8 cellular contexts compared by ENCODE assay signal in genomic region chr21:41816583-41817165, GRCh38. TPM values are rescaled to one million over a fixed set of nuclear protein-coding genes. Genes with fewer than 3 reads are reported as not detected.
DNase-seq lines count a peak whose midpoint lies in the region; ATAC-seq, FAIRE-seq and TF ChIP-seq lines count a peak whose summit lies in the region.

No MANE protein-coding gene starts in this region.

- in situ Hi-C loops in HAP-1 (cut with MboI; ENCODE audit: low sequenced_read_pairs), result no loop called here

- TF ChIP-seq POLR2A in endothelial cell of umbilical vein (IDR thresholded peaks at IDR 0.05; ENCODE audit: low read depth, low read length), result no peak

- BruUV-seq in endothelial cell of umbilical vein (replicated peaks; lab: Mats Ljungman, UMichigan), result no TSS peak

- H4K20me1 ChIP-seq in endothelial cell of umbilical vein (replicated peaks; ENCODE audit: control insufficient read depth, extremely low read depth, insufficient read depth, low read length), result no peaks in the 10 kb centered on the region

- H3K4me1 ChIP-seq in HAP-1, result no peaks in the 10 kb centered on the region
- no peaks in the 10 kb centered on the region for H3K4me1 ChIP-seq in endothelial cell of umbilical vein (ENCODE audit: control insufficient read depth, extremely low read depth, insufficient read depth, low read length)

- no peak overlapping the region for H2AFZ ChIP-seq in endothelial cell of umbilical vein (ENCODE audit: low read depth, low read length)

- H3K27me3 ChIP-seq in HAP-1 (ENCODE audit: low read depth) (no peaks in the 10 kb centered on the region), endothelial cell of umbilical vein (ENCODE audit: control insufficient read depth in 2 of 2, insufficient read depth in 2 of 2, low read length in 2 of 2) (no peaks in the 10 kb centered on the region)

- H3K9me1 ChIP-seq in endothelial cell of umbilical vein (replicated peaks; ENCODE audit: control insufficient read depth, extremely low read depth, insufficient read depth, low read length), result no peaks in the 10 kb centered on the region

- dilution Hi-C loops in endothelial cell of umbilical vein (cut with MboI; ENCODE audit: extremely low pct_ligation_motif_present, low sequenced_read_pairs), result no loop called here

- H3K27ac ChIP-seq in endothelial cell of umbilical vein (ENCODE audit: insufficient read depth, low read depth, low read length), result no peak overlapping the region

- CTCF ChIA-PET in endothelial cell of umbilical vein (lab: Charles Lee), result interaction anchor here (0.6 to 2.7 kb wide), 60 partner anchors 8 to 534 kb away, joined by 3 to 120 read pairs (median 4); partner anchors contain the start of gene PRDM15

- H3K9me3 ChIP-seq in HAP-1 (no peaks in the 10 kb centered on the region), endothelial cell of umbilical vein (replicated peaks; ENCODE audit: control insufficient read depth, insufficient read depth, low read length) (no peaks in the 10 kb centered on the region)

- H3K36me3 ChIP-seq in HAP-1 (replicated peaks) (no peaks in the 10 kb centered on the region), endothelial cell of umbilical vein (ENCODE audit: control insufficient read depth in 2 of 2, extremely low read depth in 1 of 2, insufficient read depth in 2 of 2, low read length in 2 of 2) (peaks cover 4 to 5% of the 10 kb centered on the region in 2 experiments)

- DNase-seq in D721Med (ENCODE audit: insufficient read length, low spot score) (peak; percentile 54), HAP-1 (ENCODE audit: low spot score in 2 of 2) (peak; percentile 6 to 69), NCI-H69 (lab: John Stamatoyannopoulos, UW) (peak; percentile 55), endothelial cell of umbilical vein (ENCODE audit: low read depth, low spot score) (peak; percentile 54), mucosa of gallbladder (ENCODE audit: low spot score) (peak; percentile 48)
- peak; percentile 18 to 33 (median 22) for DNase-seq in activated CD8-positive, alpha-beta memory T cell treated with anti-CD3 and anti-CD28 coated beads for 48 hours (ENCODE audit: low read depth in 2 of 3, low spot score in 2 of 3)
- DNase-seq in stimulated activated CD8-positive, alpha-beta memory T cell treated with anti-CD3 and anti-CD28 coated beads, Interleukin-7, amount 100 ng/mL, for 1 hour (ENCODE audit: low read depth in 2 of 2), result peak; percentile 14 to 15

- POLR2A ChIA-PET in endothelial cell of umbilical vein (lab: Charles Lee), result interaction anchor here (0.6 kb wide), 1 partner anchor 114 kb away, joined by 3 read pairs; no protein-coding TSS in a partner anchor

- intact Hi-C loops in endothelial cell of umbilical vein (cut with micrococcal nuclease), result loop anchor here (1.0 to 5.0 kb wide), 6 partner anchors 116 to 534 kb away; partner anchors contain the start of gene ZBTB21

- ATAC-seq in HG03108 (IDR thresholded peaks at IDR 0.05; ENCODE audit: unreplicated experiment), result no peak

- FAIRE-seq in D721Med (lab: Jason Lieb, UNC) (no peak), endothelial cell of umbilical vein (lab: Jason Lieb, UNC) (peak; percentile 72)

- no peak overlapping the region for H3K9ac ChIP-seq in endothelial cell of umbilical vein (replicated peaks; ENCODE audit: extremely low read depth, insufficient read depth, low read length)

- H3K4me3 ChIP-seq in HAP-1 (no peak overlapping the region), endothelial cell of umbilical vein (replicated peaks in 1 of 3; ENCODE audit: insufficient read depth in 1 of 3, low read depth in 1 of 3, low read length in 3 of 3) (no peak overlapping the region)

- H3K4me2 ChIP-seq in endothelial cell of umbilical vein (ENCODE audit: insufficient read depth, low read length), result no peak overlapping the region

- TF ChIP-seq CTCF in D721Med (IDR thresholded peaks at IDR 0.05; ENCODE audit: insufficient read depth, missing control alignments) (peak; percentile 65), endothelial cell of umbilical vein (IDR thresholded peaks at IDR 0.05; ENCODE audit: extremely low read depth in 1 of 2, insufficient read depth in 1 of 2, low read depth in 1 of 2, low read length in 2 of 2) (peak; percentile 82 to 90)

- H3K79me2 ChIP-seq in endothelial cell of umbilical vein (ENCODE audit: control insufficient read depth, insufficient read depth, low read length), result no peaks in the 10 kb centered on the region

TF ChIP-seq in endothelial cell of umbilical vein, 7 proteins besides CTCF, POLR2A, EP300 and RAD21:
- no peak for TF ChIP-seq MYC (IDR thresholded peaks at IDR 0.05; ENCODE audit: low read depth, low read length)
- no peak for TF ChIP-seq POLR2AphosphoS5 (IDR thresholded peaks at IDR 0.05; ENCODE audit: insufficient read depth, low read depth, low read length)
- TF ChIP-seq JUN (IDR thresholded peaks at IDR 0.05; ENCODE audit: borderline replicate concordance, insufficient read depth, insufficient read length, low read depth), result no peak
- TF ChIP-seq EZH2 (IDR thresholded peaks at IDR 0.05; ENCODE audit: borderline replicate concordance, low read depth, low read length, severe bottlenecking), result no peak
- TF ChIP-seq FOS (IDR thresholded peaks at IDR 0.05; ENCODE audit: borderline replicate concordance, insufficient read depth, low read length), result no peak

RNA-seq across cellular contexts. Expression of gene RIPK4, which starts 49.8 kb away (rescaled TPM):
- total RNA-seq in endothelial cell of umbilical vein (not detected in 2 replicates), mucosa of gallbladder (56.6 TPM)
- not detected in 2 replicates for polyA plus RNA-seq in endothelial cell of umbilical vein
- not detected in 2 replicates for polyA plus RNA-seq in endothelial cell of umbilical vein (2011; cell fraction: cytosol; rRNA removed)
- 0.04 TPM in 1 of 2 replicates, not detected in the other for polyA plus RNA-seq in endothelial cell of umbilical vein (2011; cell fraction: nucleus; rRNA removed)
- polyA plus RNA-seq in endothelial cell of umbilical vein (2012), result not detected in 2 replicates
- not detected in 2 replicates for polyA minus RNA-seq in endothelial cell of umbilical vein
- polyA minus RNA-seq in endothelial cell of umbilical vein (2011; cell fraction: cytosol; rRNA and poly(A)+ RNA removed), result 0.41 TPM
- polyA minus RNA-seq in endothelial cell of umbilical vein (2011; cell fraction: nucleus; rRNA and poly(A)+ RNA removed), result not detected in 2 replicates

Comparison
In these comparisons a context has a peak if more than half of its experiments do, and no peak if none do; other contexts are left out.
1. RNA of gene RIPK4, which starts 49.8 kb away (total RNA-seq): 56.6 TPM in mucosa of gallbladder (single experiment); not detected in endothelial cell of umbilical vein; every median in the first group is over 10 times any median in the second.
2. Peak in every context shown above with its lines, with median percentiles within 50 percentile points of each other: DNase-seq.